33 cellular contexts compared by ENCODE assay signal in genomic region chr9:21695443-21695842, GRCh38.
DNase-seq lines count a peak whose midpoint lies in the region; ATAC-seq and TF ChIP-seq lines count a peak whose summit lies in the region.
"Had no signal": no experiment of that assay in that cellular context is flagged by ENCODE, and none has a peak within 500 bp of the region (broad histone marks: within the 10 kb centered on the region; RNA-seq: fewer than 3 reads in every experiment).

No MANE protein-coding gene starts in this region.

- H3K9me2 ChIP-seq in HCT116 (ENCODE audit: insufficient read depth) = no peaks in the 10 kb centered on the region

- H3K4me3 ChIP-seq in HCT116 (replicated peaks in 1 of 2; ENCODE audit: low read depth in 1 of 2, low read length in 2 of 2) (no peak overlapping the region), upper lobe of left lung (no peak overlapping the region), upper lobe of right lung (no peak overlapping the region), uterus (no peak overlapping the region)
- H3K4me3 ChIP-seq: A549; BLaER1; BLaER1 treated with 17β-estradiol and CSF1 and Interleukin-3, amounts not matched to agents 10 nM and 100 nM had no signal

- ATAC-seq in HCT116 (no peak), upper lobe of left lung (ENCODE audit: low FRiP score in 2 of 2) (peak; percentile 48 to 69), upper lobe of right lung (peak; percentile 34), Right ventricle myocardium superior (ENCODE audit: poor library complexity) (no peak)
- ATAC-seq: CD8-positive, alpha-beta T cell had no signal

- no peak overlapping the region for H2AFZ ChIP-seq in HCT116 (ENCODE audit: low read depth, low read length, poor library complexity, severe bottlenecking)

- RAD21 ChIA-PET in HCT116 (lab: Charles Lee; ENCODE audit: low non-redundant PET in 1 of 2, low total read pairs in 2 of 2, uncharacterized antibody in 2 of 2, unreplicated experiment in 2 of 2) = no interaction called here

- intact Hi-C loops in HCT116 (cut with micrococcal nuclease) (no loop called here), upper lobe of right lung (cut with DNase I) (no loop called here), Right ventricle myocardium superior (cut with DNase I) (no loop called here), uterus (cut with DNase I; ENCODE audit: low total_unique reads) (no loop called here)

- no peak for DNase-seq in HCT116 (ENCODE audit: low read depth, low spot score)
- DNase-seq in RWPE1 (ENCODE audit: low spot score) = no peak
- DNase-seq in upper lobe of left lung = peak in 1 of 2 donors; percentile 64
- DNase-seq in upper lobe of right lung = no peak
- DNase-seq in Right ventricle myocardium superior = no peak
- no peak for DNase-seq in NCI-H1436 treated with DMSO at 0.1 percent for 48 hours (lab: John Stamatoyannopoulos, UW)
- DNase-seq in NCI-H1105 treated with DMSO at 0.1 percent for 48 hours (lab: John Stamatoyannopoulos, UW) = no peak
- no peak for DNase-seq in uterus
- DNase-seq: 8988T; ACHN; AML-193; BE2C; C1 segment of cervical spinal cord; Caco-2; Calu3; CD4-positive, alpha-beta memory T cell; CD4-positive, alpha-beta T cell; CD4-positive, CD25-positive, alpha-beta regulatory T cell; CD8-positive, alpha-beta memory T cell; CD8-positive, alpha-beta T cell; COR-L47; DMS 273 treated with DMSO at 0.1 percent for 48 hours; DMS153; DMS53; DMS79; DMS79 treated with DMSO at 0.1 percent for 48 hours; DND-41; EL had no signal

- no peak overlapping the region for H3K4me2 ChIP-seq in HCT116 (ENCODE audit: low read length)
- H3K4me2 ChIP-seq: A549; BLaER1; BLaER1 treated with 17β-estradiol and CSF1 and Interleukin-3, amounts not matched to agents 10 nM and 100 nM had no signal

- no peak overlapping the region for H3K9ac ChIP-seq in HCT116 (ENCODE audit: low read length)
- H3K9ac ChIP-seq: BLaER1; BLaER1 treated with 17β-estradiol and CSF1 and Interleukin-3, amounts not matched to agents 10 nM and 100 nM had no signal

- TF ChIP-seq RAD21 in HCT116 (IDR thresholded peaks at IDR 0.05; ENCODE audit: low read depth) = no peak

- no peak for TF ChIP-seq POLR2A in HCT116 (IDR thresholded peaks at IDR 0.05; ENCODE audit: borderline replicate concordance, extremely low read depth, insufficient read depth, insufficient read length)
- no peak for TF ChIP-seq POLR2A in upper lobe of left lung (IDR thresholded peaks at IDR 0.05)
- TF ChIP-seq POLR2A in uterus (IDR thresholded peaks at IDR 0.05) = no peak

- H3K4me1 ChIP-seq in HCT116 (ENCODE audit: control insufficient read depth in 1 of 2, insufficient read depth in 2 of 2, low read length in 2 of 2) = peaks cover 38 to 43% of the 10 kb centered on the region in 2 experiments
- no peaks in the 10 kb centered on the region for H3K4me1 ChIP-seq in upper lobe of left lung
- H3K4me1 ChIP-seq in upper lobe of right lung = no peaks in the 10 kb centered on the region
- no peaks in the 10 kb centered on the region for H3K4me1 ChIP-seq in uterus
- H3K4me1 ChIP-seq: BE2C; BLaER1; BLaER1 treated with 17β-estradiol and CSF1 and Interleukin-3, amounts not matched to agents 10 nM and 100 nM; Caco-2 had no signal

- H3K79me2 ChIP-seq in HCT116 (ENCODE audit: insufficient read depth, low read length) = peaks cover 17% of the 10 kb centered on the region

- H3K36me3 ChIP-seq in HCT116 (ENCODE audit: control insufficient read depth in 1 of 2, insufficient read depth in 2 of 2, low read length in 2 of 2) (no peaks in the 10 kb centered on the region; a peak in 1 of 4 replicates), upper lobe of left lung (no peaks in the 10 kb centered on the region), upper lobe of right lung (no peaks in the 10 kb centered on the region), uterus (no peaks in the 10 kb centered on the region)
- H3K36me3 ChIP-seq: BE2C; BLaER1; BLaER1 treated with 17β-estradiol and CSF1 and Interleukin-3, amounts not matched to agents 10 nM and 100 nM had no signal

- BruUV-seq in HCT116 (replicated peaks; lab: Mats Ljungman, UMichigan) = no TSS peak

- no peaks in the 10 kb centered on the region for H3K27me3 ChIP-seq in HCT116 (ENCODE audit: insufficient read depth, low read length)
- peaks cover 0 to 2% (median 0%) of the 10 kb centered on the region in 4 donors for H3K27me3 ChIP-seq in upper lobe of left lung
- H3K27me3 ChIP-seq in upper lobe of right lung = no peaks in the 10 kb centered on the region
- no peaks in the 10 kb centered on the region for H3K27me3 ChIP-seq in uterus
- H3K27me3 ChIP-seq: BLaER1; BLaER1 treated with 17β-estradiol and CSF1 and Interleukin-3, amounts not matched to agents 10 nM and 100 nM had no signal

- no peak for TF ChIP-seq EP300 in upper lobe of left lung (IDR thresholded peaks at IDR 0.05)

- H4K20me1 ChIP-seq in HCT116 (ENCODE audit: insufficient read depth) = no peaks in the 10 kb centered on the region
- H4K20me1 ChIP-seq: BLaER1; BLaER1 treated with 17β-estradiol and CSF1 and Interleukin-3, amounts not matched to agents 10 nM and 100 nM had no signal

- TF ChIP-seq CTCF in HCT116 (IDR thresholded peaks at IDR 0.05 in 2 of 3, conservative IDR thresholded peaks at IDR 0.05 in 1 of 3; ENCODE audit: borderline replicate concordance in 1 of 3, insufficient read depth in 1 of 3, low read depth in 2 of 3, low read length in 2 of 3) (no peak), RWPE1 (conservative IDR thresholded peaks at IDR 0.05; ENCODE audit: low read depth) (no peak), upper lobe of left lung (IDR thresholded peaks at IDR 0.05) (no peak), upper lobe of right lung (IDR thresholded peaks at IDR 0.05) (no peak), uterus (IDR thresholded peaks at IDR 0.05) (no peak)

- CTCF ChIA-PET in HCT116 (lab: Charles Lee) (no interaction called here), RWPE1 (lab: Yijun Ruan, JAX) (no interaction called here)

- POLR2A ChIA-PET in HCT116 (lab: Charles Lee) = no interaction called here
- POLR2A ChIA-PET in RWPE1 (lab: Yijun Ruan, JAX; ENCODE audit: low non-redundant PET) = no interaction called here

- WGBS in upper lobe of left lung, 2 donors = 97 to 99% methylated on average over 12 to 14 of the region's 14 CpGs

- H3K27ac ChIP-seq in HCT116 (ENCODE audit: low read depth, low read length) (peak overlapping the region; percentile 99), RWPE1 (peak overlapping the region; percentile 11), upper lobe of left lung (no peak overlapping the region), upper lobe of right lung (no peak overlapping the region), uterus (no peak overlapping the region)
- H3K27ac ChIP-seq: 22Rv1; BLaER1; BLaER1 treated with 17β-estradiol and CSF1 and Interleukin-3, amounts not matched to agents 10 nM and 100 nM; C4-2B had no signal

- H3K9me3 ChIP-seq in HCT116 (ENCODE audit: control insufficient read depth in 1 of 2, insufficient read depth in 1 of 2, low read depth in 1 of 2, low read length in 2 of 2) (peaks cover 5 to 17% of the 10 kb centered on the region in 2 experiments; a peak in 1 of 4 replicates), upper lobe of left lung (peaks cover 0 to 15% (median 0%) of the 10 kb centered on the region in 4 donors), upper lobe of right lung (no peaks in the 10 kb centered on the region), uterus (no peaks in the 10 kb centered on the region)
- H3K9me3 ChIP-seq: BE2C, Caco-2 had no signal

TF ChIP-seq in HCT116, 20 proteins besides CTCF, POLR2A, EP300 and RAD21 (continues in another document):
- TF ChIP-seq MAX (IDR thresholded peaks at IDR 0.05) (no peak), CBX3 (IDR thresholded peaks at IDR 0.05; ENCODE audit: low read depth) (no peak), SIN3A (IDR thresholded peaks at IDR 0.05; ENCODE audit: low read depth) (no peak), EGR1 (IDR thresholded peaks at IDR 0.05; ENCODE audit: low read depth) (no peak), SRF (IDR thresholded peaks at IDR 0.05; ENCODE audit: low read depth) (no peak), EZH2 (IDR thresholded peaks at IDR 0.05) (no peak), CEBPB (IDR thresholded peaks at IDR 0.05; ENCODE audit: low read depth) (no peak), ZBTB33 (IDR thresholded peaks at IDR 0.05; ENCODE audit: extremely low read depth, insufficient replicate concordance, low read length) (no peak), ZFX (IDR thresholded peaks at IDR 0.05) (no peak)

Comparison
In these comparisons a context has a peak if more than half of its experiments do, and no peak if none do; other contexts are left out.
1. ATAC-seq: peak in upper lobe of left lung (2 of 2) and upper lobe of right lung (single experiment); none in HCT116 (single experiment) and Right ventricle myocardium superior (single experiment).
2. H3K27ac ChIP-seq: peak in HCT116 (single experiment) and RWPE1 (single experiment); none in upper lobe of left lung (0 of 4), upper lobe of right lung (single experiment) and uterus (0 of 2).